ENCODE assay signal across 19 cellular contexts in the genomic region with DNA sequence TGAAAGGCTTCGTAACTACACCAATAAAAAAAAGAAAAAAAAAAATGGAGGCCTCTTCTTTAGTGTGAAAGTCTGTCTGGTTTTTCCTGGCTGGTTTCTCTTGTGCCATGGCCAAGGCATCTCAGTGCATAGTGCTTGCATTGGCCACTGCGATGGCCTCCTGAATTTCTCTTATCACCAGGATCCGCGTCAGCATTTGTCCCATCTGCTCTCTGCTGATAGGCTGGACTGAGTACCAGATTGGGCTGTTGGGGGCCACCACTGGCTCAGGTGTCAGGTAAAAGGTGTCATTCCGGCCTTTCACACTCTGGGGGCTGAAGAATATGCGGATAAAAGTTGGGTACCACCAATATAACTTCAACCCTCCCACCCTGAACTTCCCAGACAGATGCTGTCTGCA. TPM values are rescaled to one million over a fixed set of nuclear protein-coding genes. Genes with fewer than 3 reads are reported as not detected.
DNase-seq lines count a peak whose midpoint lies in the region; ATAC-seq and TF ChIP-seq lines count a peak whose summit lies in the region.
"Had no signal": no experiment of that assay in that cellular context is flagged by ENCODE, and none has a peak within 500 bp of the region (broad histone marks: within the 10 kb centered on the region; RNA-seq: fewer than 3 reads in every experiment).

No MANE protein-coding gene starts in this region.

- H3K27me3 Mint-ChIP-seq in HFFc6 (ENCODE audit: insufficient read depth) = peaks cover 16% of the 10 kb centered on the region
- H3K27me3 Mint-ChIP-seq: activated naive CD8-positive, alpha-beta T cell treated with anti-CD3 and anti-CD28 coated beads, Interleukin-2, amount 10 ng/mL, durations not matched to agents 7 days and 5 days had no signal

- peaks cover 55% of the 10 kb centered on the region for H3K4me1 Mint-ChIP-seq in HFFc6 (ENCODE audit: low read depth)
- peaks cover 41% of the 10 kb centered on the region for H3K4me1 Mint-ChIP-seq in stimulated activated effector memory CD8-positive, alpha-beta T cell treated with anti-CD3 and anti-CD28 coated beads, Interleukin-12 subunit alpha, Interleukin-12 subunit beta, amount 100 ng/mL, for 72 hours

- H3K9me3 Mint-ChIP-seq in HFFc6 = peaks cover 3% of the 10 kb centered on the region; the same call in 1 of the 2 replicates
- no peaks in the 10 kb centered on the region for H3K9me3 Mint-ChIP-seq in stimulated activated effector memory CD8-positive, alpha-beta T cell treated with anti-CD3 and anti-CD28 coated beads, Interleukin-12 subunit alpha, Interleukin-12 subunit beta, amount 100 ng/mL, for 72 hours
- H3K9me3 Mint-ChIP-seq: activated naive CD8-positive, alpha-beta T cell treated with anti-CD3 and anti-CD28 coated beads, Interleukin-2, amount 10 ng/mL, durations not matched to agents 7 days and 5 days had no signal

- no peak for TF ChIP-seq POLR2A in heart left ventricle (IDR thresholded peaks at IDR 0.05)
- TF ChIP-seq POLR2A in erythroblast (IDR thresholded peaks at IDR 0.05; ENCODE audit: low read length) = no peak

- H3K36me3 Mint-ChIP-seq in HFFc6 (ENCODE audit: low read depth) = peaks cover 58% of the 10 kb centered on the region
- peaks cover 100% of the 10 kb centered on the region for H3K36me3 Mint-ChIP-seq in stimulated activated effector memory CD8-positive, alpha-beta T cell treated with anti-CD3 and anti-CD28 coated beads, Interleukin-12 subunit alpha, Interleukin-12 subunit beta, amount 100 ng/mL, for 72 hours

- H3K27me3 ChIP-seq in left ventricle myocardium inferior (ENCODE audit: low read depth) (no peaks in the 10 kb centered on the region), heart left ventricle (no peaks in the 10 kb centered on the region), heart right ventricle (no peaks in the 10 kb centered on the region)
- H3K27me3 ChIP-seq: esophagus squamous epithelium had no signal

- intact Hi-C loops in left ventricle myocardium inferior (cut with micrococcal nuclease) (no loop called here), heart left ventricle (cut with DNase I) (no loop called here), heart right ventricle (cut with DNase I) (no loop called here)

- peak overlapping the region; percentile 92 for H3K27ac Mint-ChIP-seq in HFFc6
- H3K27ac Mint-ChIP-seq in stimulated activated effector memory CD8-positive, alpha-beta T cell treated with anti-CD3 and anti-CD28 coated beads, Interleukin-12 subunit alpha, Interleukin-12 subunit beta, amount 100 ng/mL, for 72 hours = peak overlapping the region; percentile 99

- H3K36me3 ChIP-seq in left ventricle myocardium inferior (peaks cover 65% of the 10 kb centered on the region), heart left ventricle (peaks cover 0 to 82% (median 74%) of the 10 kb centered on the region in 9 donors), heart right ventricle (peaks cover 0 to 83% (median 41%) of the 10 kb centered on the region in 9 donors)

- H3K27ac ChIP-seq in left ventricle myocardium inferior (replicated peaks) = peak overlapping the region; percentile 94
- peak overlapping the region in 2 of 12 donors; percentile 91 to 98 for H3K27ac ChIP-seq in heart left ventricle
- H3K27ac ChIP-seq in heart right ventricle = peak overlapping the region in 4 of 10 donors; percentile 87 to 94 (median 91)

- no peak overlapping the region for H3K4me3 ChIP-seq in left ventricle myocardium inferior
- H3K4me3 ChIP-seq in heart left ventricle = no peak overlapping the region
- no peak overlapping the region for H3K4me3 ChIP-seq in heart right ventricle
- H3K4me3 ChIP-seq: GM12878 had no signal

- DNase-seq in left ventricle myocardium inferior = no peak
- no peak for DNase-seq in heart left ventricle
- no peak for DNase-seq in HFFc6
- DNase-seq in erythroblast (lab: John Stamatoyannopoulos, UW) = peak; percentile 76 to 83
- no peak for DNase-seq in stimulated activated effector memory CD8-positive, alpha-beta T cell treated with anti-CD3 and anti-CD28 coated beads, Interleukin-12 subunit alpha, Interleukin-12 subunit beta, amount 100 ng/mL, for 72 hours (ENCODE audit: low spot score in 2 of 2)
- DNase-seq in effector CD4-positive, alpha-beta T cell = no peak
- no peak for DNase-seq in heart right ventricle
- no peak for DNase-seq in NCI-H345 (lab: John Stamatoyannopoulos, UW)
- DNase-seq: activated CD4-positive, CD25-positive, alpha-beta regulatory T cell; activated naive CD8-positive, alpha-beta T cell treated with anti-CD3 and anti-CD28 coated beads, Interleukin-2, amount 10 ng/mL, durations not matched to agents 7 days and 5 days; esophagus squamous epithelium; glutamatergic neuron; left ventricle myocardium superior; NCI-H1417 treated with DMSO at 0.1 percent for 48 hours; NCI-H774; SIG-M5; stimulated activated CD4-positive, alpha-beta T cell treated with anti-CD3 and anti-CD28 coated beads, Interleukin-2, amount 100 ng/mL, for 48 hours; substantia nigra had no signal

- no peaks in the 10 kb centered on the region for H3K9me3 ChIP-seq in left ventricle myocardium inferior (replicated peaks)
- H3K9me3 ChIP-seq in heart left ventricle = no peaks in the 10 kb centered on the region
- no peaks in the 10 kb centered on the region for H3K9me3 ChIP-seq in heart right ventricle
- H3K9me3 ChIP-seq: esophagus squamous epithelium had no signal

- ATAC-seq in heart left ventricle (no peak), heart right ventricle (no peak)
- no peak for ATAC-seq in stimulated activated effector memory CD8-positive, alpha-beta T cell treated with anti-CD3 and anti-CD28 coated beads, Interleukin-12 subunit alpha, Interleukin-12 subunit beta, amount 100 ng/mL, for 72 hours
- ATAC-seq: GM12878, left ventricle myocardium superior had no signal

- TF ChIP-seq CTCF in left ventricle myocardium inferior (IDR thresholded peaks at IDR 0.05; ENCODE audit: borderline replicate concordance) (no peak), heart left ventricle (IDR thresholded peaks at IDR 0.05) (no peak), HFFc6 (IDR thresholded peaks at IDR 0.05) (no peak), heart right ventricle (IDR thresholded peaks at IDR 0.05) (no peak)

- whole genome bisulfite sequencing in heart left ventricle, 4 donors = 83 to 87% (median 86%) methylated on average over 6 of the region's 6 CpGs
- WGBS in heart right ventricle, 2 donors = 85 to 90% methylated on average over 6 of the region's 6 CpGs

- no peak overlapping the region for H3K4me3 Mint-ChIP-seq in HFFc6
- H3K4me3 Mint-ChIP-seq in stimulated activated effector memory CD8-positive, alpha-beta T cell treated with anti-CD3 and anti-CD28 coated beads, Interleukin-12 subunit alpha, Interleukin-12 subunit beta, amount 100 ng/mL, for 72 hours = no peak overlapping the region

- H3K4me1 ChIP-seq in left ventricle myocardium inferior = peaks cover 48% of the 10 kb centered on the region
- H3K4me1 ChIP-seq in heart left ventricle = peaks cover 3 to 38% (median 16%) of the 10 kb centered on the region in 12 donors
- H3K4me1 ChIP-seq in heart right ventricle = peaks cover 6 to 36% (median 16%) of the 10 kb centered on the region in 9 donors

RNA-seq across cellular contexts. Expression of gene IMPDH2, which starts 1.1 kb away (rescaled TPM):
- total RNA-seq in left ventricle myocardium inferior = 46.9 TPM
- total RNA-seq in heart left ventricle = 10 to 100 TPM; 43.9 to 87.8 (median 55.4) TPM
- 100 to 1,000 TPM in 1 of 2 donors, 10 to 100 TPM in 1; 35.9 to 116 TPM for polyA plus RNA-seq in heart left ventricle
- 100 to 1,000 TPM; 195 to 228 (median 202) TPM for total RNA-seq in HFFc6 (2021; fragmentation: NEBNext Ultra II Directional; extraction: Animal tissue kit (Norgen Biotek cat#: 25700))
- 10 to 100 TPM; 40.7 to 70.3 (median 58.4) TPM for total RNA-seq in heart right ventricle
- 100 to 1,000 TPM in 1 of 2 donors, 10 to 100 TPM in 1; 84.0 to 105 TPM for polyA plus RNA-seq in heart right ventricle

RNA-seq across cellular contexts. Expression of gene NDUFAF3, which starts 8.4 kb away (rescaled TPM):
- total RNA-seq in left ventricle myocardium inferior (159 TPM), heart left ventricle (100 to 1,000 TPM; 140 to 308 (median 160) TPM), heart right ventricle (100 to 1,000 TPM; 154 to 186 (median 167) TPM)
- polyA plus RNA-seq in heart left ventricle (100 to 1,000 TPM; 119 to 273 TPM), heart right ventricle (100 to 1,000 TPM; 184 to 280 TPM)
- 100 to 1,000 TPM; 129 to 164 (median 153) TPM for total RNA-seq in HFFc6 (2021; fragmentation: NEBNext Ultra II Directional; extraction: Animal tissue kit (Norgen Biotek cat#: 25700))

RNA-seq across cellular contexts. Expression of gene DALRD3, which starts 12.0 kb away (rescaled TPM):
- total RNA-seq in left ventricle myocardium inferior (11.8 TPM), heart left ventricle (10 to 100 TPM in 8 of 9 donors, 1 to 10 TPM in 1; 8.1 to 24.7 (median 14.9) TPM), heart right ventricle (10 to 100 TPM in 8 of 10 donors, 1 to 10 TPM in 2; 7.6 to 17.8 (median 13.9) TPM)
- polyA plus RNA-seq in heart left ventricle (10 to 100 TPM in 1 of 2 donors, 1 to 10 TPM in 1; 6.8 to 13.3 TPM), heart right ventricle (10 to 100 TPM; 15.2 to 16.1 TPM)
- 10 to 100 TPM; 25.3 to 33.9 (median 29.5) TPM for total RNA-seq in HFFc6 (2021; fragmentation: NEBNext Ultra II Directional; extraction: Animal tissue kit (Norgen Biotek cat#: 25700))

RNA-seq across cellular contexts. Expression of gene WDR6, which starts 23.1 kb away (rescaled TPM):
- 79.0 TPM for total RNA-seq in left ventricle myocardium inferior
- 10 to 100 TPM; 56.2 to 91.2 (median 80.7) TPM for total RNA-seq in heart left ventricle
- polyA plus RNA-seq in heart left ventricle = 10 to 100 TPM; 68.9 to 73.6 TPM
- total RNA-seq in HFFc6 (2021; fragmentation: NEBNext Ultra II Directional; extraction: Animal tissue kit (Norgen Biotek cat#: 25700)) = 100 to 1,000 TPM; 107 to 123 (median 115) TPM
- total RNA-seq in heart right ventricle = 10 to 100 TPM; 70.4 to 98.8 (median 76.5) TPM
- polyA plus RNA-seq in heart right ventricle = 100 to 1,000 TPM in 1 of 2 donors, 10 to 100 TPM in 1; 77.5 to 126 TPM

RNA-seq across cellular contexts. Expression of gene P4HTM, which starts 40.3 kb away (rescaled TPM):
- total RNA-seq in left ventricle myocardium inferior = 28.9 TPM
- 10 to 100 TPM; 22.1 to 42.7 (median 34.0) TPM for total RNA-seq in heart left ventricle
- polyA plus RNA-seq in heart left ventricle = 10 to 100 TPM; 19.0 to 27.0 TPM
- 10 to 100 TPM; 29.1 to 41.4 (median 31.6) TPM for total RNA-seq in HFFc6 (2021; fragmentation: NEBNext Ultra II Directional; extraction: Animal tissue kit (Norgen Biotek cat#: 25700))
- total RNA-seq in heart right ventricle = 10 to 100 TPM; 23.8 to 41.7 (median 30.8) TPM
- 10 to 100 TPM; 25.8 to 30.9 TPM for polyA plus RNA-seq in heart right ventricle

Comparison
In these comparisons a context has a peak if more than half of its experiments do, and no peak if none do; other contexts are left out.
1. DNase-seq: peak in erythroblast (2 of 2); none in left ventricle myocardium inferior (single experiment), heart left ventricle (0 of 5), HFFc6 (single experiment), stimulated activated effector memory CD8-positive, alpha-beta T cell treated with anti-CD3 and anti-CD28 coated beads, Interleukin-12 subunit alpha, Interleukin-12 subunit beta, amount 100 ng/mL, for 72 hours (0 of 2), effector CD4-positive, alpha-beta T cell (single experiment), heart right ventricle (0 of 2) and NCI-H345 (single experiment).